27 cellular contexts compared by ENCODE assay signal in the genomic region with DNA sequence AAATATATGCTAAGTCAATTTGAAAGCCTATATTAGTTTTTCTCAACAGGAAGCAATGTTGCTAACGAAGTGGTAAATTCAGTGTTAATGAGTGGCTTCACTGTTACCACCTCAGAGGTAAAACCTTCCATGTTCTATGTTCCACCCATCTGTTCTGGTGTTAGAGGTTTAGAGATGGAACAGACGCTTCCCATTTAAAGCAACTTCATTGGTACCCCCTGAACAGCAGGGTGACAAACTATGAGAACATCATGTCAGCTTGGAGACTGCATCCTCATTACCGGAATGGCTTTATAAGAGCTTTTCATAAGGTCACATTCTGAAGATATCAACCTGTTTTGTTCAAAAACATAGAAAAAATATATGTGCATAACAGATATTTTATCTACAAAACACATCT.
"Had no signal": no experiment of that assay in that cellular context is flagged by ENCODE, and none has a peak within 500 bp of the region (broad histone marks: within the 10 kb centered on the region; RNA-seq: fewer than 3 reads in every experiment).

No MANE protein-coding gene starts in this region.

- ATAC-seq: foreskin keratinocyte; gastroesophageal sphincter; heart right ventricle; left colon; lower lobe of right lung; natural killer cell treated with Interleukin-12 subunit alpha and Interleukin-12 subunit beta and Interleukin-15 and Interleukin-18, amount 100 ng/mL, for 72 hours; stimulated activated effector memory CD8-positive, alpha-beta T cell treated with anti-CD3 and anti-CD28 coated beads, Interleukin-12 subunit alpha, Interleukin-12 subunit beta, amount 100 ng/mL, for 72 hours had no signal

- H3K4me3 Mint-ChIP-seq: dendritic cell treated with granulocyte-macrophage colony-stimulating factor and Interleukin-4, amounts not matched to agents 40 ng/mL and 50 ng/mL, for 4 days; natural killer cell treated with Interleukin-12 subunit alpha and Interleukin-12 subunit beta and Interleukin-15 and Interleukin-18, amount 100 ng/mL, for 72 hours; neural crest cell; stimulated activated effector memory CD8-positive, alpha-beta T cell treated with anti-CD3 and anti-CD28 coated beads, Interleukin-12 subunit alpha, Interleukin-12 subunit beta, amount 100 ng/mL, for 72 hours; type B pancreatic cell had no signal

- H3K4me1 Mint-ChIP-seq: neural crest cell had no signal

- H3K27me3 Mint-ChIP-seq: dendritic cell treated with granulocyte-macrophage colony-stimulating factor and Interleukin-4, amounts not matched to agents 40 ng/mL and 50 ng/mL, for 4 days; natural killer cell treated with Interleukin-12 subunit alpha and Interleukin-12 subunit beta and Interleukin-15 and Interleukin-18, amount 100 ng/mL, for 72 hours; progenitor cell of endocrine pancreas; type B pancreatic cell had no signal

- H3K27ac ChIP-seq: colonic mucosa, esophagus muscularis mucosa, foreskin keratinocyte, gastroesophageal sphincter, heart right ventricle, left ventricle myocardium inferior, lower lobe of right lung, parathyroid adenoma, right atrium auricular region, sigmoid colon, stomach, thyroid gland had no signal

- H3K9me3 Mint-ChIP-seq: dendritic cell treated with granulocyte-macrophage colony-stimulating factor and Interleukin-4, amounts not matched to agents 40 ng/mL and 50 ng/mL, for 4 days; natural killer cell treated with Interleukin-12 subunit alpha and Interleukin-12 subunit beta and Interleukin-15 and Interleukin-18, amount 100 ng/mL, for 72 hours; neural crest cell; stimulated activated effector memory CD8-positive, alpha-beta T cell treated with anti-CD3 and anti-CD28 coated beads, Interleukin-12 subunit alpha, Interleukin-12 subunit beta, amount 100 ng/mL, for 72 hours; type B pancreatic cell had no signal

- H3K27me3 ChIP-seq: colonic mucosa, esophagus muscularis mucosa, foreskin keratinocyte, gastroesophageal sphincter, heart right ventricle, right atrium auricular region, sigmoid colon, stomach, thyroid gland had no signal

- H3K9me3 ChIP-seq: colonic mucosa, esophagus muscularis mucosa, gastroesophageal sphincter, heart right ventricle, left ventricle myocardium inferior, lower lobe of right lung, right atrium auricular region, sigmoid colon, stomach, thyroid gland had no signal

- H3K27ac Mint-ChIP-seq: dendritic cell treated with granulocyte-macrophage colony-stimulating factor and Interleukin-4, amounts not matched to agents 40 ng/mL and 50 ng/mL, for 4 days; natural killer cell treated with Interleukin-12 subunit alpha and Interleukin-12 subunit beta and Interleukin-15 and Interleukin-18, amount 100 ng/mL, for 72 hours; progenitor cell of endocrine pancreas; stimulated activated effector memory CD8-positive, alpha-beta T cell treated with anti-CD3 and anti-CD28 coated beads, Interleukin-12 subunit alpha, Interleukin-12 subunit beta, amount 100 ng/mL, for 72 hours; type B pancreatic cell had no signal

- H3K4me3 ChIP-seq: colonic mucosa, esophagus muscularis mucosa, gastroesophageal sphincter, heart right ventricle, left ventricle myocardium inferior, lower lobe of right lung, right atrium auricular region, sigmoid colon, stomach, thyroid gland had no signal

- FAIRE-seq: endothelial cell of umbilical vein had no signal

- DNase-seq: colonic mucosa; effector CD8-positive, alpha-beta T cell; foreskin keratinocyte; heart right ventricle; hippocampal formation; islet precursor cell; kidney glomerular epithelial cell; left colon; left ventricle myocardium inferior; lower lobe of right lung; sigmoid colon; stimulated activated CD4-positive, alpha-beta T cell treated with anti-CD3 and anti-CD28 coated beads, Interleukin-2, amount 100 ng/mL, for 24 hours; stimulated activated CD4-positive, alpha-beta T cell treated with anti-CD3 and anti-CD28 coated beads, Interleukin-4, amount 100 ng/mL, for 24 hours; stimulated activated naive CD4-positive, alpha-beta T cell treated with Interleukin-2 at 50 U/mL for 16 hours; stomach; thyroid gland had no signal

- H3K4me1 ChIP-seq: colonic mucosa, foreskin keratinocyte, parathyroid adenoma had no signal
